10 cellular contexts compared by ENCODE assay signal in the genomic region with DNA sequence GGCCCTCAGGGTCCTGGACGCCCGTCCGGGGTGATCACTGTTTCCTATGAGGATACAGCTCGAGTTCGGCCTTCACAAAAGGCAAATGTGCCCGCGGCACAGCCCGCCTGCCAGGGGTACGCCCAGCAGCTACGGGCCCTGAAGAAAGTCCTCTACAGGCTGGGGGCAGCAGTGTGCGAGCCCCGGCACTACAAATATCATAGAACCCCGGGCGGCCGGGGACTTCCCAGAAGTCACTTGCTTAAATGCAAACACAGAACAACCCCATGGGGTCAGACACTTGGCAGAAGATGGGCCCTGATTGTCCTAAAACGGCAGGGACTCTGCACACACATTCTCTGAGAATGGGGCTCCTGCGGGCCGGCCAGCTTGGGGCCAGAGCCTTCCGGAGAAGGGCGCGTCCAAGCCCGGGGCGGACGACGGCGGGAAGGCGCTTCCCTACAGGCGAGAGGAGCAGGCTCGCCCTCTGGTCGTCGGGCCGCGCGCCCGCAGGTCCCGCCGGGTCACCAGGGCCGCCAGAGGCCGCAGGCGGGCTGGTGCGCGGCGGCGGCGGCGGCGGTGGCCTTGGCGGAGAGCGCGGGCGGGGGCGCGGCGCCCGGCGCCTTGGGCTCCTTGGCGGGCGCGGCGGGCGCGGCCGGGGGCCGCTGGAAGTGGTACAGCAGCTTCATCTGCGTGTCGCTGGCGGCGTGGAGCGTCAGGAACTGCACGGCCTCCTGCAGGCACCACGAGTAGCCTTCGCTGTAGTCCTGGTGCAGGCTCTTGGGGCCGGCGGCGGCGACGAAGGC. TPM values are rescaled to one million over a fixed set of nuclear protein-coding genes. Genes with fewer than 3 reads are reported as not detected.
DNase-seq lines count a peak whose midpoint lies in the region; ATAC-seq and TF ChIP-seq lines count a peak whose summit lies in the region.
"Had no signal": no experiment of that assay in that cellular context is flagged by ENCODE, and none has a peak within 500 bp of the region (broad histone marks: within the 10 kb centered on the region; RNA-seq: fewer than 3 reads in every experiment).

No MANE protein-coding gene starts in this region.

- ATAC-seq in foreskin keratinocyte (no peak), GM19452 (IDR thresholded peaks at IDR 0.05; ENCODE audit: unreplicated experiment) (no peak), GM18861 (IDR thresholded peaks at IDR 0.05; ENCODE audit: unreplicated experiment) (no peak)

- no peak overlapping the region for H3K27ac ChIP-seq in foreskin keratinocyte
- H3K27ac ChIP-seq: KMS-11 had no signal

- H3K9me3 Mint-ChIP-seq in HFFc6: no peaks in the 10 kb centered on the region
- no peaks in the 10 kb centered on the region for H3K9me3 Mint-ChIP-seq in activated CD4-positive, alpha-beta memory T cell treated with anti-CD3 and anti-CD28 coated beads, Interleukin-2, amount 10 ng/mL, durations not matched to agents 7 days and 5 days

- POLR2A ChIA-PET in activated CD4-positive, alpha-beta memory T cell treated with anti-CD3 and anti-CD28 coated beads, Interleukin-2, amount 10 ng/mL, durations not matched to agents 7 days and 5 days (lab: Charles Lee): interaction anchor here (1.6 to 13.2 kb wide), 3 partner anchors 15 to 56 kb away, joined by 5 to 228 read pairs (median 15); partner anchors contain the start of gene TNFRSF14

- CTCF ChIA-PET in activated CD4-positive, alpha-beta memory T cell treated with anti-CD3 and anti-CD28 coated beads, Interleukin-2, amount 10 ng/mL, durations not matched to agents 7 days and 5 days (lab: Charles Lee): no interaction called here

- H3K27me3 Mint-ChIP-seq in HFFc6 (ENCODE audit: insufficient read depth): peaks cover 8% of the 10 kb centered on the region
- H3K27me3 Mint-ChIP-seq in activated CD4-positive, alpha-beta memory T cell treated with anti-CD3 and anti-CD28 coated beads, Interleukin-2, amount 10 ng/mL, durations not matched to agents 7 days and 5 days: peaks cover 36% of the 10 kb centered on the region

- peaks cover 44% of the 10 kb centered on the region for H3K4me1 Mint-ChIP-seq in HFFc6 (ENCODE audit: low read depth)
- H3K4me1 Mint-ChIP-seq in activated CD4-positive, alpha-beta memory T cell treated with anti-CD3 and anti-CD28 coated beads, Interleukin-2, amount 10 ng/mL, durations not matched to agents 7 days and 5 days: peaks cover 31% of the 10 kb centered on the region

- no peaks in the 10 kb centered on the region for H3K36me3 Mint-ChIP-seq in HFFc6 (ENCODE audit: low read depth)
- H3K36me3 Mint-ChIP-seq in activated CD4-positive, alpha-beta memory T cell treated with anti-CD3 and anti-CD28 coated beads, Interleukin-2, amount 10 ng/mL, durations not matched to agents 7 days and 5 days (ENCODE audit: low read depth): peaks cover 9% of the 10 kb centered on the region

- DNase-seq in HFFc6 (no peak), foreskin keratinocyte (no peak), mesenteric fat pad (ENCODE audit: low spot score) (no peak), NCI-H2029 (lab: John Stamatoyannopoulos, UW) (no peak)
- DNase-seq in activated CD4-positive, alpha-beta memory T cell treated with anti-CD3 and anti-CD28 coated beads, Interleukin-2, amount 10 ng/mL, durations not matched to agents 7 days and 5 days: peak; percentile 37
- DNase-seq in stimulated activated CD4-positive, alpha-beta T cell treated with anti-CD3 and anti-CD28 coated beads, Interleukin-4, amount 100 ng/mL, for 1 hour: peak; percentile 62

- H3K4me1 ChIP-seq in foreskin keratinocyte: peaks cover 15% of the 10 kb centered on the region

- TF ChIP-seq CTCF in HFFc6 (IDR thresholded peaks at IDR 0.05): no peak
- TF ChIP-seq CTCF in foreskin keratinocyte (conservative IDR thresholded peaks at IDR 0.05): peak; percentile 27

- H3K4me3 Mint-ChIP-seq in HFFc6: peak overlapping the region; percentile 13; the same call in 1 of the 2 replicates
- peak overlapping the region; percentile 50 for H3K4me3 Mint-ChIP-seq in activated CD4-positive, alpha-beta memory T cell treated with anti-CD3 and anti-CD28 coated beads, Interleukin-2, amount 10 ng/mL, durations not matched to agents 7 days and 5 days

- H3K27me3 ChIP-seq in foreskin keratinocyte: no peaks in the 10 kb centered on the region

- H3K27ac Mint-ChIP-seq in HFFc6: no peak overlapping the region
- no peak overlapping the region for H3K27ac Mint-ChIP-seq in activated CD4-positive, alpha-beta memory T cell treated with anti-CD3 and anti-CD28 coated beads, Interleukin-2, amount 10 ng/mL, durations not matched to agents 7 days and 5 days

RNA-seq across cellular contexts. Expression of gene HES5, which starts 0.9 kb away (rescaled TPM):
- under 1 TPM in 5 of 6 experiments, not detected in 1; 0.28 to 0.57 (median 0.36) TPM for total RNA-seq in HFFc6 (2021; fragmentation: NEBNext Ultra II Directional; extraction: Animal tissue kit (Norgen Biotek cat#: 25700))
- not detected for total RNA-seq in activated CD4-positive, alpha-beta memory T cell treated with anti-CD3 and anti-CD28 coated beads, Interleukin-2, amount 10 ng/mL, durations not matched to agents 7 days and 5 days
- 0.85 and 1.5 TPM in 2 replicates for total RNA-seq in foreskin keratinocyte
- polyA plus RNA-seq in foreskin keratinocyte: 0.54 and 0.91 TPM in 2 replicates
- 0.58 TPM for total RNA-seq in mesenteric fat pad
- total RNA-seq: fibroblast of lung had no signal
- polyA plus RNA-seq: fibroblast of lung had no signal

RNA-seq across cellular contexts. Expression of gene PANK4, which starts 2.8 kb away (rescaled TPM):
- total RNA-seq in HFFc6 (2021; fragmentation: NEBNext Ultra II Directional; extraction: Animal tissue kit (Norgen Biotek cat#: 25700)): 10 to 100 TPM; 20.6 to 26.4 (median 24.0) TPM
- total RNA-seq in activated CD4-positive, alpha-beta memory T cell treated with anti-CD3 and anti-CD28 coated beads, Interleukin-2, amount 10 ng/mL, durations not matched to agents 7 days and 5 days: 10 to 100 TPM; 71.7 to 72.6 TPM
- 24.5 and 25.5 TPM in 2 replicates for total RNA-seq in foreskin keratinocyte
- 16.6 and 19.4 TPM in 2 replicates for polyA plus RNA-seq in foreskin keratinocyte
- total RNA-seq in mesenteric fat pad: 23.0 TPM

RNA-seq across cellular contexts. Expression of gene TNFRSF14, which starts 27.0 kb away (rescaled TPM):
- 10 to 100 TPM in 4 of 6 experiments, 1 to 10 TPM in 2; 7.4 to 14.2 (median 11.5) TPM for total RNA-seq in HFFc6 (2021; fragmentation: NEBNext Ultra II Directional; extraction: Animal tissue kit (Norgen Biotek cat#: 25700))
- total RNA-seq in activated CD4-positive, alpha-beta memory T cell treated with anti-CD3 and anti-CD28 coated beads, Interleukin-2, amount 10 ng/mL, durations not matched to agents 7 days and 5 days: 100 to 1,000 TPM; 171 to 173 TPM
- total RNA-seq in foreskin keratinocyte: 11.4 and 13.0 TPM in 2 replicates
- 16.4 and 18.0 TPM in 2 replicates for polyA plus RNA-seq in foreskin keratinocyte
- total RNA-seq in mesenteric fat pad: 53.7 TPM

RNA-seq across cellular contexts. Expression of gene PLCH2, which starts 53.1 kb away (rescaled TPM):
- under 1 TPM in 5 of 6 experiments, not detected in 1; 0.09 to 0.34 (median 0.18) TPM for total RNA-seq in HFFc6 (2021; fragmentation: NEBNext Ultra II Directional; extraction: Animal tissue kit (Norgen Biotek cat#: 25700))
- 10 to 100 TPM; 32.7 to 33.8 TPM for total RNA-seq in activated CD4-positive, alpha-beta memory T cell treated with anti-CD3 and anti-CD28 coated beads, Interleukin-2, amount 10 ng/mL, durations not matched to agents 7 days and 5 days
- total RNA-seq in foreskin keratinocyte: 132 and 148 TPM in 2 replicates
- polyA plus RNA-seq in foreskin keratinocyte: 78.0 and 89.4 TPM in 2 replicates
- total RNA-seq in mesenteric fat pad: 0.55 TPM

RNA-seq across cellular contexts. Expression of gene PRXL2B, which starts 57.4 kb away (rescaled TPM):
- 10 to 100 TPM; 27.1 to 38.9 (median 34.7) TPM for total RNA-seq in HFFc6 (2021; fragmentation: NEBNext Ultra II Directional; extraction: Animal tissue kit (Norgen Biotek cat#: 25700))
- 10 to 100 TPM; 17.0 to 22.2 TPM for total RNA-seq in activated CD4-positive, alpha-beta memory T cell treated with anti-CD3 and anti-CD28 coated beads, Interleukin-2, amount 10 ng/mL, durations not matched to agents 7 days and 5 days
- total RNA-seq in foreskin keratinocyte (22.4 and 25.2 TPM in 2 replicates), mesenteric fat pad (12.4 TPM)
- polyA plus RNA-seq in foreskin keratinocyte: 24.6 and 26.4 TPM in 2 replicates

Comparison
In these comparisons a context has a peak if more than half of its experiments do, and no peak if none do; other contexts are left out.
1. DNase-seq: peak in activated CD4-positive, alpha-beta memory T cell treated with anti-CD3 and anti-CD28 coated beads, Interleukin-2, amount 10 ng/mL, durations not matched to agents 7 days and 5 days (single experiment) and stimulated activated CD4-positive, alpha-beta T cell treated with anti-CD3 and anti-CD28 coated beads, Interleukin-4, amount 100 ng/mL, for 1 hour (single experiment); none in HFFc6 (single experiment), foreskin keratinocyte (0 of 2), mesenteric fat pad (single experiment) and NCI-H2029 (single experiment).